Comparison of ENCODE assay signal across 19 cellular contexts in the genomic region with DNA sequence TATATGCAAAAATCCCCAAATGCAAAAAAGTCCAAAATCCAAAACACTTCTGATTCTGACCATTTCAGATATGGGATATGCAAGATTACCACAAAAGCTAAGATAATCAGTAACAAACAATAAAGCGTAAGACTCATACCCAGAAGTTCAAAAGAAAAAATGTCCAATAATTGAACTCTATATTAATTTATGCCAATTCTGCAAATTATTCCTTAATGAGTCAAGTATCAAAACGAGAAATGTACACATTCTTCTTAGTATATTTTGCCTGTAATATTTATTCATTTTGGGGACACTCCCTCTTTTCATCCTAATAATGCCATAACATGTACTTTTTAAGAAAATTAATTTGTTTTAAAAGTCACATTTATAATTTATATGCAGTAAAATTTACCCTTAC. TPM values are rescaled to one million over a fixed set of nuclear protein-coding genes. Genes with fewer than 3 reads are reported as not detected.
DNase-seq lines count a peak whose midpoint lies in the region; ATAC-seq, FAIRE-seq and TF ChIP-seq lines count a peak whose summit lies in the region.
"Had no signal": no experiment of that assay in that cellular context is flagged by ENCODE, and none has a peak within 500 bp of the region (broad histone marks: within the 10 kb centered on the region; RNA-seq: fewer than 3 reads in every experiment).

No MANE protein-coding gene starts in this region.

- TF ChIP-seq POLR2A in A549 (IDR thresholded peaks at IDR 0.05; ENCODE audit: low read length) (no peak), IMR-90 (IDR thresholded peaks at IDR 0.05; ENCODE audit: low read depth, low read length) (no peak)

- H3K56ac ChIP-seq in IMR-90 (ENCODE audit: extremely low read depth, insufficient read depth, low read length): no peak overlapping the region

- H4K5ac ChIP-seq in IMR-90 (ENCODE audit: low read depth, low read length): no peak overlapping the region

- no peak overlapping the region for H3K27ac ChIP-seq in A549
- H3K27ac ChIP-seq in IMR-90 (ENCODE audit: insufficient read depth, low read length): no peak overlapping the region
- no peak overlapping the region for H3K27ac ChIP-seq in SK-N-SH (ENCODE audit: low read depth in 2 of 2, low read length in 1 of 2)
- H3K27ac ChIP-seq: BLaER1 treated with 17β-estradiol and CSF1 and Interleukin-3, amounts not matched to agents 10 nM and 100 nM; C4-2B had no signal

- no peak overlapping the region for H3K18ac ChIP-seq in IMR-90 (ENCODE audit: low read depth, low read length)

- no peak overlapping the region for H4K8ac ChIP-seq in IMR-90 (ENCODE audit: low read depth in 2 of 2, low read length in 2 of 2)

- no TSS peak for BruUV-seq in IMR-90 (replicated peaks; lab: Mats Ljungman, UMichigan)

- H3K9me3 ChIP-seq in A549 (no peaks in the 10 kb centered on the region), IMR-90 (ENCODE audit: control insufficient read depth, insufficient read depth, low read length) (no peaks in the 10 kb centered on the region), SK-N-SH (no peaks in the 10 kb centered on the region)
- H3K9me3 ChIP-seq: Caco-2 had no signal

- dilution Hi-C loops in IMR-90 (cut with HindIII; ENCODE audit: low sequenced_read_pairs, unreplicated experiment): no loop called here

- H3K4me2 ChIP-seq in A549 (no peak overlapping the region), IMR-90 (ENCODE audit: low read depth, low read length) (no peak overlapping the region), SK-N-SH (no peak overlapping the region)
- H3K4me2 ChIP-seq: BLaER1 treated with 17β-estradiol and CSF1 and Interleukin-3, amounts not matched to agents 10 nM and 100 nM had no signal

- no peak overlapping the region for H2AFZ ChIP-seq in IMR-90 (replicated peaks; ENCODE audit: low read length, poor library complexity)
- no peak overlapping the region for H2AFZ ChIP-seq in SK-N-SH (ENCODE audit: low read depth)

- H3K79me2 ChIP-seq in SK-N-SH (ENCODE audit: insufficient read depth): no peaks in the 10 kb centered on the region; the same call in 1 of the 2 replicates

- H4K20me1 ChIP-seq in IMR-90 (ENCODE audit: insufficient read depth, low read length): no peaks in the 10 kb centered on the region
- H4K20me1 ChIP-seq in SK-N-SH (ENCODE audit: insufficient read depth): no peaks in the 10 kb centered on the region
- H4K20me1 ChIP-seq: BLaER1 treated with 17β-estradiol and CSF1 and Interleukin-3, amounts not matched to agents 10 nM and 100 nM had no signal

- H2AK9ac ChIP-seq in IMR-90 (replicated peaks; ENCODE audit: low read depth, low read length, poor library complexity): no peak overlapping the region

- H3K9ac ChIP-seq in IMR-90 (ENCODE audit: low read depth, low read length): no peak overlapping the region
- no peak overlapping the region for H3K9ac ChIP-seq in SK-N-SH
- H3K9ac ChIP-seq: BLaER1 treated with 17β-estradiol and CSF1 and Interleukin-3, amounts not matched to agents 10 nM and 100 nM had no signal

- TF ChIP-seq CTCF in A549 (IDR thresholded peaks at IDR 0.05): no peak
- no peak for TF ChIP-seq CTCF in IMR-90 (conservative IDR thresholded peaks at IDR 0.05; ENCODE audit: low read depth, low read length)
- no peak for TF ChIP-seq CTCF in SK-N-SH (IDR thresholded peaks at IDR 0.05)

- FAIRE-seq in A549 (lab: Jason Lieb, UNC): no peak
- FAIRE-seq: A204.1, D721Med, G401.6, GM12891, GM19239 had no signal

- H3K36me3 ChIP-seq in IMR-90 (ENCODE audit: control insufficient read depth, insufficient read depth, low read length): peaks cover 17% of the 10 kb centered on the region
- H3K36me3 ChIP-seq in SK-N-SH (replicated peaks in 1 of 2; ENCODE audit: control insufficient read depth in 1 of 2, insufficient read depth in 2 of 2, low read length in 1 of 2): peaks cover 27 to 59% of the 10 kb centered on the region in 2 experiments

- no peak overlapping the region for H3K4me3 ChIP-seq in A549
- no peak overlapping the region for H3K4me3 ChIP-seq in IMR-90 (ENCODE audit: insufficient read depth, low read depth, low read length)
- no peak overlapping the region for H3K4me3 ChIP-seq in SK-N-SH (ENCODE audit: low read depth in 2 of 2, low read length in 1 of 2)
- H3K4me3 ChIP-seq: BLaER1 treated with 17β-estradiol and CSF1 and Interleukin-3, amounts not matched to agents 10 nM and 100 nM had no signal

- in situ Hi-C loops in IMR-90 (cut with MboI; ENCODE audit: low sequenced_read_pairs): no loop called here

- no peak overlapping the region for H2BK120ac ChIP-seq in IMR-90 (ENCODE audit: low read depth, low read length)

- no peak overlapping the region for H2BK15ac ChIP-seq in IMR-90 (ENCODE audit: low read depth, low read length)

- H3K14ac ChIP-seq in IMR-90 (replicated peaks; ENCODE audit: low read depth, low read length): no peak overlapping the region

- no peak overlapping the region for H4K91ac ChIP-seq in IMR-90 (ENCODE audit: insufficient read depth, low read depth, low read length)

- H3K4ac ChIP-seq in IMR-90 (ENCODE audit: low read depth, low read length): no peak overlapping the region

- H3F3A ChIP-seq in SK-N-SH (replicated peaks; ENCODE audit: insufficient read depth): no peaks in the 10 kb centered on the region

- POLR2A ChIA-PET in A549 (lab: Yijun Ruan, JAX): no interaction called here
- POLR2A ChIA-PET in IMR-90 (lab: Charles Lee; ENCODE audit: unreplicated experiment): no interaction called here
- POLR2A ChIA-PET in SK-N-SH (lab: Yijun Ruan, JAX): no interaction called here

- TF ChIP-seq RAD21 in A549 (conservative IDR thresholded peaks at IDR 0.05 in 1 of 2, IDR thresholded peaks at IDR 0.05 in 1 of 2) (no peak), IMR-90 (IDR thresholded peaks at IDR 0.05; ENCODE audit: low read length) (no peak), SK-N-SH (IDR thresholded peaks at IDR 0.05; ENCODE audit: low read length) (no peak)

- no peaks in the 10 kb centered on the region for H3K9me2 ChIP-seq in SK-N-SH

- H3K23ac ChIP-seq in IMR-90 (ENCODE audit: low read depth, low read length): no peak overlapping the region

- CTCF ChIA-PET in A549 (lab: Yijun Ruan, JAX) (no interaction called here), IMR-90 (lab: Yijun Ruan, JAX) (no interaction called here), SK-N-SH (lab: Yijun Ruan, JAX) (no interaction called here)

- WGBS in A549 (ENCODE audit: missing lambda C conversion rate): 81% methylated on average over 2 of the region's 2 CpGs
- WGBS in IMR-90 (ENCODE audit: extremely low coverage in 2 of 2, insufficient read length in 1 of 2), 2 experiments: no CpG with 5 or more reads among the region's 2 CpGs
- WGBS in SK-N-SH (ENCODE audit: low lambda C conversion rate): 91% methylated on average over 2 of the region's 2 CpGs

- no peaks in the 10 kb centered on the region for H3K9me1 ChIP-seq in IMR-90 (ENCODE audit: insufficient read depth, low read length)

- peaks cover 0 to 13% of the 10 kb centered on the region in 2 experiments; a peak in 2 of 4 replicates for H3K79me1 ChIP-seq in IMR-90 (ENCODE audit: low read depth in 1 of 2, low read length in 2 of 2)

- no peak overlapping the region for H2AK5ac ChIP-seq in IMR-90 (ENCODE audit: low read depth, low read length)

- H3K27me3 ChIP-seq in IMR-90 (ENCODE audit: control insufficient read depth, insufficient read depth, low read length) (no peaks in the 10 kb centered on the region), SK-N-SH (ENCODE audit: insufficient read depth) (no peaks in the 10 kb centered on the region)
- H3K27me3 ChIP-seq: BLaER1 treated with 17β-estradiol and CSF1 and Interleukin-3, amounts not matched to agents 10 nM and 100 nM had no signal

- DNase-seq in A549 (ENCODE audit: low read depth in 1 of 2, low spot score in 1 of 2) (no peak), IMR-90 (no peak), SK-N-SH (no peak)
- DNase-seq in activated CD4-positive, CD25-positive, alpha-beta regulatory T cell (lab: John Stamatoyannopoulos, UW): no peak
- DNase-seq: 8988T; AML-193; Caco-2; Calu3; CD4-positive, alpha-beta T cell; CD8-positive, alpha-beta T cell; DMS79 treated with DMSO at 0.1 percent for 48 hours; GF-D8 had no signal

- no peak overlapping the region for H2BK5ac ChIP-seq in IMR-90 (ENCODE audit: low read depth, low read length, poor library complexity, severe bottlenecking)

- H3K4me1 ChIP-seq in A549 (no peaks in the 10 kb centered on the region), IMR-90 (ENCODE audit: control insufficient read depth, insufficient read depth, low read length) (no peaks in the 10 kb centered on the region), SK-N-SH (ENCODE audit: control insufficient read depth in 1 of 2, insufficient read depth in 2 of 2, low read depth in 1 of 2, low read length in 1 of 2) (no peaks in the 10 kb centered on the region)
- H3K4me1 ChIP-seq: BLaER1 treated with 17β-estradiol and CSF1 and Interleukin-3, amounts not matched to agents 10 nM and 100 nM; Caco-2 had no signal

- TF ChIP-seq EP300 in A549 (IDR thresholded peaks at IDR 0.05): no peak
- TF ChIP-seq EP300 in SK-N-SH (IDR thresholded peaks at IDR 0.05; ENCODE audit: borderline replicate concordance in 1 of 2, low read depth in 1 of 2, low read length in 1 of 2): no peak

- intact Hi-C loops in IMR-90 (cut with micrococcal nuclease): no loop called here

- no peak overlapping the region for H2BK20ac ChIP-seq in IMR-90 (ENCODE audit: low read depth, low read length)

- no peak for ATAC-seq in A549
- no peak for ATAC-seq in IMR-90 (ENCODE audit: low read depth)
- ATAC-seq: CD8-positive, alpha-beta T cell had no signal

RNA-seq across cellular contexts. Expression of gene DENND6A, which starts 37.1 kb away (rescaled TPM):
- polyA plus RNA-seq in A549 (2011; rRNA removed) (15.8 and 18.1 TPM in 2 replicates), A549 (2017; fragmentation: RNase III; extraction: RNeasy Plus Mini Kit Qiagen cat#74134 plus additional on column Dnase treatment) (5.4 to 6.7 TPM (median 5.9 TPM) in 3 replicates), IMR-90 (2012; rRNA removed) (3.5 and 3.8 TPM in 2 replicates), SK-N-SH (2012; rRNA removed) (5.8 and 9.7 TPM in 2 replicates)
- 2.6 and 3.3 TPM in 2 replicates for polyA plus RNA-seq in A549 (2012; cell fraction: cytosol; rRNA removed)
- polyA plus RNA-seq in A549 (2012; cell fraction: nucleus; rRNA removed): 2.1 and 4.8 TPM in 2 replicates
- 16.4 and 18.1 TPM in 2 replicates for polyA minus RNA-seq in A549 (2011; rRNA and poly(A)+ RNA removed)
- 9.0 and 10.3 TPM in 2 replicates for total RNA-seq in IMR-90 (2012; rRNA removed)
- polyA plus RNA-seq in IMR-90 (2012; cell fraction: cytosol; rRNA removed): 0.64 and 1.2 TPM in 2 replicates
- 1.3 and 7.0 TPM in 2 replicates for polyA plus RNA-seq in IMR-90 (2012; cell fraction: nucleus; rRNA removed; ENCODE audit: low replicate concordance)
- polyA plus RNA-seq in SK-N-SH (2012; cell fraction: cytosol; rRNA removed): 6.4 and 6.6 TPM in 2 replicates
- 3.9 and 9.9 TPM in 2 replicates for polyA plus RNA-seq in SK-N-SH (2012; cell fraction: nucleus; rRNA removed)

RNA-seq across cellular contexts. Expression of gene ARF4, which starts 58.6 kb away (rescaled TPM):
- 222 and 262 TPM in 2 replicates for polyA plus RNA-seq in A549 (2011; rRNA removed)
- 60.4 and 75.3 TPM in 2 replicates for polyA plus RNA-seq in A549 (2012; cell fraction: cytosol; rRNA removed)
- 63.8 and 68.3 TPM in 2 replicates for polyA plus RNA-seq in A549 (2012; cell fraction: nucleus; rRNA removed)
- polyA plus RNA-seq in A549 (2017; fragmentation: RNase III; extraction: RNeasy Plus Mini Kit Qiagen cat#74134 plus additional on column Dnase treatment): 129 to 136 TPM (median 133 TPM) in 3 replicates
- 209 and 300 TPM in 2 replicates for polyA minus RNA-seq in A549 (2011; rRNA and poly(A)+ RNA removed)
- 172 and 290 TPM in 2 replicates for total RNA-seq in IMR-90 (2012; rRNA removed)
- polyA plus RNA-seq in IMR-90 (2012; rRNA removed): 357 and 412 TPM in 2 replicates
- polyA plus RNA-seq in IMR-90 (2012; cell fraction: cytosol; rRNA removed): 104 and 250 TPM in 2 replicates
- 132 and 157 TPM in 2 replicates for polyA plus RNA-seq in IMR-90 (2012; cell fraction: nucleus; rRNA removed; ENCODE audit: low replicate concordance)
- polyA plus RNA-seq in SK-N-SH (2012; rRNA removed): 150 and 208 TPM in 2 replicates
- polyA plus RNA-seq in SK-N-SH (2012; cell fraction: cytosol; rRNA removed): 245 and 312 TPM in 2 replicates
- 54.1 and 132 TPM in 2 replicates for polyA plus RNA-seq in SK-N-SH (2012; cell fraction: nucleus; rRNA removed)
